In genomic region chr3:113278599-113278955, GRCh38 we compare ENCODE assay signal across 15 cellular contexts.
"Had no signal": no experiment of that assay in that cellular context is flagged by ENCODE, and none has a peak within 500 bp of the region (broad histone marks: within the 10 kb centered on the region; RNA-seq: fewer than 3 reads in every experiment).

No MANE protein-coding gene starts in this region.

- H3K4me2 ChIP-seq: smooth muscle cell had no signal

- H3K27me3 Mint-ChIP-seq: activated T-cell treated with anti-CD3 and anti-CD28 coated beads, Interleukin-2, amount 50 U/mL, for 24 hours; stimulated activated naive B cell treated with anti-CD40 and anti-IgM and Interleukin-4, amounts not matched to agents 10 μg/mL and 1 μg/mL and 100 μg/mL, for 72 hours had no signal

- H3K4me3 Mint-ChIP-seq: activated naive CD4-positive, alpha-beta T cell treated with anti-CD3 and anti-CD28 coated beads for 36 hours; activated T-cell treated with anti-CD3 and anti-CD28 coated beads, Interleukin-2, amount 50 U/mL, for 24 hours; immature natural killer cell; naive thymus-derived CD8-positive, alpha-beta T cell; stimulated activated naive B cell treated with anti-CD40 and anti-IgM and Interleukin-4, amounts not matched to agents 10 μg/mL and 1 μg/mL and 100 μg/mL, for 72 hours had no signal

- H3K4me3 ChIP-seq: coronary artery, gastrocnemius medialis, heart right ventricle, smooth muscle cell, thyroid gland had no signal

- H3K27ac ChIP-seq: brain microvascular endothelial cell, gastrocnemius medialis had no signal

- DNase-seq: activated naive CD4-positive, alpha-beta T cell treated with anti-CD3 and anti-CD28 coated beads for 36 hours; activated T-cell treated with anti-CD3 and anti-CD28 coated beads, Interleukin-2, amount 50 U/mL, for 24 hours; brain microvascular endothelial cell; gastrocnemius medialis; heart right ventricle; immature natural killer cell; naive thymus-derived CD8-positive, alpha-beta T cell; stimulated activated CD4-positive, alpha-beta T cell treated with anti-CD3 and anti-CD28 coated beads, Interleukin-4, amount 100 ng/mL, for 4 hours; stimulated activated naive B cell treated with anti-CD40 and anti-IgM and Interleukin-4, amounts not matched to agents 10 μg/mL and 1 μg/mL and 100 μg/mL, for 72 hours; T-helper 1 cell; thyroid gland had no signal

- H3K9me3 ChIP-seq: gastrocnemius medialis, heart right ventricle, thyroid gland had no signal

- H3K27ac Mint-ChIP-seq: activated naive CD4-positive, alpha-beta T cell treated with anti-CD3 and anti-CD28 coated beads for 36 hours; activated T-cell treated with anti-CD3 and anti-CD28 coated beads, Interleukin-2, amount 50 U/mL, for 24 hours; immature natural killer cell had no signal

- H3K36me3 ChIP-seq: brain microvascular endothelial cell, gastrocnemius medialis had no signal

- H3K36me3 Mint-ChIP-seq: immature natural killer cell; naive thymus-derived CD8-positive, alpha-beta T cell; stimulated activated naive B cell treated with anti-CD40 and anti-IgM and Interleukin-4, amounts not matched to agents 10 μg/mL and 1 μg/mL and 100 μg/mL, for 72 hours had no signal

- ATAC-seq: activated CD4-positive, CD25-positive, alpha-beta regulatory T cell treated with anti-CD3 and anti-CD28 coated beads, Interleukin-2, amount 50 U/mL, for 24 hours; gastrocnemius medialis; heart right ventricle; naive thymus-derived CD8-positive, alpha-beta T cell; sciatic nerve; stimulated activated naive B cell treated with anti-CD40 and anti-IgM and Interleukin-4, amounts not matched to agents 10 μg/mL and 1 μg/mL and 100 μg/mL, for 72 hours had no signal

- H3K9me3 Mint-ChIP-seq: activated naive CD4-positive, alpha-beta T cell treated with anti-CD3 and anti-CD28 coated beads for 36 hours; activated T-cell treated with anti-CD3 and anti-CD28 coated beads, Interleukin-2, amount 50 U/mL, for 24 hours; immature natural killer cell; naive thymus-derived CD8-positive, alpha-beta T cell; stimulated activated naive B cell treated with anti-CD40 and anti-IgM and Interleukin-4, amounts not matched to agents 10 μg/mL and 1 μg/mL and 100 μg/mL, for 72 hours had no signal

- H3K27me3 ChIP-seq: brain microvascular endothelial cell, gastrocnemius medialis, heart right ventricle, thyroid gland had no signal
